In the genomic region with DNA sequence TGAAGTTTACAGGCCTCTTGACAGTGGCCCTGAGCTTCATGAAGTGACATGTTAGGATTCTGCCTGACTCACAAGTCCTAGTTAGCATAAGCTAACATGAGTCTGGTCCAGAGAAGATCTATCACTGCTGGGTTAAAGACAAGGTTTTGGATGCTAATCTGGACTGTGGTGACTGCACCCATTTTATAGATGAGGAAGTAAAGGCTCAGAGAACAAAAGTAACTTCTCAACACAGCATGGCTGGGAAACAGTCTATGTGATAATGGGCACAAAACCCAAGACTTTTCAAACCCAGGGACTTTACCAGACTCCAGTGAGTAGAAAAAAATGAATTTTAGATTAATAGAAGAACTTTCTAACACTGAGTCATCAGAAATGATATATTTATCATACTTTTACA, we compare ENCODE assay signal across 35 cellular contexts.
DNase-seq lines count a peak whose midpoint lies in the region; ATAC-seq, FAIRE-seq and TF ChIP-seq lines count a peak whose summit lies in the region.
"Had no signal": no experiment of that assay in that cellular context is flagged by ENCODE, and none has a peak within 500 bp of the region (broad histone marks: within the 10 kb centered on the region; RNA-seq: fewer than 3 reads in every experiment).

No MANE protein-coding gene starts in this region.

- H3K9me3 ChIP-seq in HepG2 (ENCODE audit: low read length), result no peaks in the 10 kb centered on the region
- H3K9me3 ChIP-seq in right lobe of liver, result no peaks in the 10 kb centered on the region
- no peaks in the 10 kb centered on the region for H3K9me3 ChIP-seq in K562 (replicated peaks; ENCODE audit: control insufficient read depth, insufficient read depth, low read depth, low read length)
- H3K9me3 ChIP-seq in H1 (ENCODE audit: insufficient read depth in 2 of 2, low read depth in 1 of 2, low read length in 1 of 2), result peaks cover 0 to 2% of the 10 kb centered on the region in 2 experiments; a peak in 1 of 4 replicates
- H3K9me3 ChIP-seq: A549, BE2C, BLaER1, Caco-2 had no signal

- H3K27ac ChIP-seq in HepG2 (ENCODE audit: extremely low read length, insufficient read depth, low read length) (no peak overlapping the region), right lobe of liver (no peak overlapping the region), K562 (ENCODE audit: extremely low read depth, low read depth, low read length) (no peak overlapping the region), H1 (ENCODE audit: low read depth, low read length) (no peak overlapping the region)
- H3K27ac ChIP-seq: 22Rv1; A549; BLaER1; BLaER1 treated with 17β-estradiol and CSF1 and Interleukin-3, amounts not matched to agents 10 nM and 100 nM; C4-2B had no signal

- H3K4me3 Mint-ChIP-seq in activated naive CD8-positive, alpha-beta T cell treated with anti-CD3 and anti-CD28 coated beads, Interleukin-2, amount 50 U/mL, for 24 hours, result no peak overlapping the region
- H3K4me3 Mint-ChIP-seq: B cell; CD14-positive monocyte; CD4-positive, alpha-beta memory T cell; CD4-positive, alpha-beta T cell; CD4-positive, CD25-positive, alpha-beta regulatory T cell; CD8-positive, alpha-beta memory T cell; CD8-positive, alpha-beta T cell had no signal

- H3K27me3 Mint-ChIP-seq in activated naive CD8-positive, alpha-beta T cell treated with anti-CD3 and anti-CD28 coated beads, Interleukin-2, amount 50 U/mL, for 24 hours, result no peaks in the 10 kb centered on the region
- H3K27me3 Mint-ChIP-seq: B cell; CD4-positive, alpha-beta memory T cell had no signal

- no peaks in the 10 kb centered on the region for H3K36me3 Mint-ChIP-seq in activated naive CD8-positive, alpha-beta T cell treated with anti-CD3 and anti-CD28 coated beads, Interleukin-2, amount 50 U/mL, for 24 hours (ENCODE audit: low read depth)
- H3K36me3 Mint-ChIP-seq: CD14-positive monocyte; CD4-positive, alpha-beta memory T cell; CD4-positive, CD25-positive, alpha-beta regulatory T cell; CD8-positive, alpha-beta memory T cell; CD8-positive, alpha-beta T cell had no signal

- H3K4ac ChIP-seq in H1 (replicated peaks; ENCODE audit: insufficient read length, low read depth, low read length), result no peak overlapping the region

- no peak for TF ChIP-seq CTCF in HepG2 (CRISPR knock-in tag; IDR thresholded peaks at IDR 0.05)
- no peak for TF ChIP-seq CTCF in right lobe of liver (IDR thresholded peaks at IDR 0.05)
- TF ChIP-seq CTCF in K562 (IDR thresholded peaks at IDR 0.05 in 2 of 3, conservative IDR thresholded peaks at IDR 0.05 in 1 of 3; ENCODE audit: insufficient read depth in 2 of 3, low read depth in 1 of 3, low read length in 3 of 3), result no peak
- no peak for TF ChIP-seq CTCF in H1 (IDR thresholded peaks at IDR 0.05; ENCODE audit: control extremely low read depth in 1 of 3, insufficient read depth in 1 of 3, low read depth in 1 of 3, low read length in 3 of 3)

- no peak overlapping the region for H2BK20ac ChIP-seq in H1 (ENCODE audit: low read length)

- no peak overlapping the region for H3K4me3 ChIP-seq in HepG2 (replicated peaks in 1 of 3; ENCODE audit: insufficient read depth in 1 of 3, low read depth in 2 of 3, low read length in 3 of 3)
- H3K4me3 ChIP-seq in right lobe of liver, result no peak overlapping the region
- H3K4me3 ChIP-seq in K562, result no peak overlapping the region
- no peak overlapping the region for H3K4me3 ChIP-seq in H1 (ENCODE audit: extremely low read depth in 1 of 4, insufficient read depth in 2 of 4, low read depth in 3 of 4, low read length in 4 of 4)
- H3K4me3 ChIP-seq: A549; BLaER1; BLaER1 treated with 17β-estradiol and CSF1 and Interleukin-3, amounts not matched to agents 10 nM and 100 nM had no signal

- H4K91ac ChIP-seq in H1 (replicated peaks; ENCODE audit: insufficient read length, low read length), result no peak overlapping the region

- BruUV-seq in HepG2 (replicated peaks; lab: Mats Ljungman, UMichigan) (no TSS peak), K562 (replicated peaks; lab: Mats Ljungman, UMichigan) (no TSS peak)

- ATAC-seq in HepG2 (no peak), right lobe of liver (no peak), K562 (no peak)
- no peak for ATAC-seq in activated naive CD8-positive, alpha-beta T cell treated with anti-CD3 and anti-CD28 coated beads, Interleukin-2, amount 50 U/mL, for 24 hours
- ATAC-seq: A549; CD8-positive, alpha-beta T cell had no signal

- CTCF ChIA-PET in HepG2 (lab: Yijun Ruan, JAX; ENCODE audit: low intra/inter-chr PET ratio, low total read pairs), result no interaction called here
- CTCF ChIA-PET in K562 (lab: Yijun Ruan, JAX; ENCODE audit: low intra/inter-chr PET ratio), result no interaction called here
- CTCF ChIA-PET in H1 (lab: Charles Lee; ENCODE audit: partially characterized antibody), result interaction anchor here (0.6 kb wide), 1 partner anchor 10 kb away, joined by 3 read pairs; no protein-coding TSS in a partner anchor

- H3K79me1 ChIP-seq in H1 (ENCODE audit: low read depth, low read length), result no peaks in the 10 kb centered on the region

- H2AFZ ChIP-seq in HepG2 (ENCODE audit: low read length) (no peak overlapping the region), K562 (ENCODE audit: low read depth, low read length) (no peak overlapping the region), H1 (ENCODE audit: low read length) (no peak overlapping the region)

- H3K4me1 ChIP-seq in HepG2 (ENCODE audit: insufficient read depth, low read length) (no peaks in the 10 kb centered on the region), right lobe of liver (no peaks in the 10 kb centered on the region), K562 (replicated peaks in 1 of 2; ENCODE audit: control insufficient read depth in 2 of 2, insufficient read depth in 2 of 2, low read length in 2 of 2) (no peaks in the 10 kb centered on the region), H1 (replicated peaks in 1 of 4; ENCODE audit: control insufficient read depth in 3 of 4, insufficient read depth in 4 of 4, low read length in 3 of 4) (peaks cover 0 to 6% (median 4%) of the 10 kb centered on the region in 4 experiments; a peak in 3 of 7 replicates)
- H3K4me1 ChIP-seq: A549; BE2C; BLaER1; BLaER1 treated with 17β-estradiol and CSF1 and Interleukin-3, amounts not matched to agents 10 nM and 100 nM; Caco-2 had no signal

- TF ChIP-seq EP300 in HepG2 (IDR thresholded peaks at IDR 0.05; ENCODE audit: low read depth in 2 of 2, low read length in 2 of 2) (no peak), HepG2 (CRISPR knock-in tag; IDR thresholded peaks at IDR 0.05; ENCODE audit: borderline replicate concordance) (no peak), K562 (IDR thresholded peaks at IDR 0.05; ENCODE audit: low read length) (no peak), H1 (IDR thresholded peaks at IDR 0.05; ENCODE audit: borderline replicate concordance in 1 of 2, low read depth in 2 of 2, low read length in 2 of 2) (no peak)

- no peaks in the 10 kb centered on the region for H3K4me1 Mint-ChIP-seq in activated naive CD8-positive, alpha-beta T cell treated with anti-CD3 and anti-CD28 coated beads, Interleukin-2, amount 50 U/mL, for 24 hours
- H3K4me1 Mint-ChIP-seq: B cell; CD14-positive monocyte; CD4-positive, alpha-beta memory T cell; CD4-positive, CD25-positive, alpha-beta regulatory T cell; CD8-positive, alpha-beta memory T cell had no signal

- no peak overlapping the region for H2BK5ac ChIP-seq in H1 (ENCODE audit: low read depth, low read length)

- H3K23ac ChIP-seq in H1 (ENCODE audit: insufficient read length), result no peak overlapping the region

- H3K27ac Mint-ChIP-seq in activated naive CD8-positive, alpha-beta T cell treated with anti-CD3 and anti-CD28 coated beads, Interleukin-2, amount 50 U/mL, for 24 hours, result no peak overlapping the region
- H3K27ac Mint-ChIP-seq: B cell; CD14-positive monocyte; CD4-positive, alpha-beta memory T cell; CD4-positive, alpha-beta T cell; CD4-positive, CD25-positive, alpha-beta regulatory T cell; CD8-positive, alpha-beta memory T cell; CD8-positive, alpha-beta T cell had no signal

- H3K79me2 ChIP-seq in HepG2 (ENCODE audit: insufficient read depth, low read length) (no peaks in the 10 kb centered on the region), K562 (ENCODE audit: control insufficient read depth, insufficient read depth, low read length) (no peaks in the 10 kb centered on the region), H1 (ENCODE audit: control insufficient read depth in 1 of 2, insufficient read depth in 2 of 2, low read length in 2 of 2) (no peaks in the 10 kb centered on the region)

- no peak overlapping the region for H3K56ac ChIP-seq in H1 (replicated peaks; ENCODE audit: insufficient read length, low read depth, low read length)

- FAIRE-seq in HepG2 (lab: Jason Lieb, UNC) (no peak), K562 (lab: Jason Lieb, UNC) (no peak), H1 (lab: Jason Lieb, UNC) (no peak)
- FAIRE-seq: A204.1, A549, D721Med had no signal

- TF ChIP-seq RAD21 in HepG2 (CRISPR knock-in tag; IDR thresholded peaks at IDR 0.05) (no peak), K562 (CRISPR knock-in tag; conservative IDR thresholded peaks at IDR 0.05 in 1 of 2, IDR thresholded peaks at IDR 0.05 in 1 of 2) (no peak), H1 (IDR thresholded peaks at IDR 0.05 in 1 of 2, conservative IDR thresholded peaks at IDR 0.05 in 1 of 2; ENCODE audit: low read depth in 2 of 2, low read length in 2 of 2) (no peak)

- H2BK120ac ChIP-seq in H1 (replicated peaks; ENCODE audit: low read depth, low read length), result no peak overlapping the region

- H3K14ac ChIP-seq in H1 (ENCODE audit: insufficient read length), result no peak overlapping the region

- H3K9me1 ChIP-seq in K562 (ENCODE audit: control insufficient read depth, insufficient read depth, low read length), result no peaks in the 10 kb centered on the region

- H3K27me3 ChIP-seq in HepG2 (ENCODE audit: control insufficient read depth in 1 of 2, insufficient read depth in 2 of 2, low read length in 2 of 2), result peaks cover 0 to 6% of the 10 kb centered on the region in 2 experiments; a peak in 2 of 5 replicates
- no peaks in the 10 kb centered on the region for H3K27me3 ChIP-seq in right lobe of liver
- no peaks in the 10 kb centered on the region for H3K27me3 ChIP-seq in K562 (ENCODE audit: control insufficient read depth in 2 of 2, insufficient read depth in 2 of 2, low read length in 2 of 2)
- H3K27me3 ChIP-seq in H1 (replicated peaks in 1 of 4; ENCODE audit: control insufficient read depth in 3 of 4, extremely low read depth in 1 of 4, insufficient read depth in 3 of 4, low read length in 3 of 4), result no peaks in the 10 kb centered on the region
- H3K27me3 ChIP-seq: BE2C; BLaER1; BLaER1 treated with 17β-estradiol and CSF1 and Interleukin-3, amounts not matched to agents 10 nM and 100 nM had no signal

- no peak overlapping the region for H4K5ac ChIP-seq in H1 (ENCODE audit: insufficient read length, low read depth, low read length)

- DNase-seq in HepG2 (ENCODE audit: low spot score), result no peak
- no peak for DNase-seq in right lobe of liver
- DNase-seq in K562 (ENCODE audit: extremely low read depth in 1 of 4, low spot score in 3 of 4), result no peak
- no peak for DNase-seq in H1 (ENCODE audit: low read depth in 1 of 2, low spot score in 2 of 2)
- no peak for DNase-seq in activated naive CD8-positive, alpha-beta T cell treated with anti-CD3 and anti-CD28 coated beads, Interleukin-2, amount 50 U/mL, for 24 hours
- no peak for DNase-seq in HuH-7 (ENCODE audit: low spot score)
- DNase-seq: 8988T; ACHN; AML-193; BE2C; C1 segment of cervical spinal cord; Caco-2; Calu3; CD4-positive, alpha-beta memory T cell; CD4-positive, alpha-beta T cell; CD4-positive, CD25-positive, alpha-beta regulatory T cell; CD8-positive, alpha-beta memory T cell; CD8-positive, alpha-beta T cell; COR-L47; DMS 273 treated with DMSO at 0.1 percent for 48 hours; DMS153; DMS53; DMS79; DMS79 treated with DMSO at 0.1 percent for 48 hours; DND-41; EL had no signal

- intact Hi-C loops in HepG2 (cut with micrococcal nuclease; ENCODE audit: unreplicated experiment) (no loop called here), right lobe of liver (cut with DNase I) (no loop called here), K562 (cut with micrococcal nuclease) (no loop called here)

- no peaks in the 10 kb centered on the region for H4K20me1 ChIP-seq in HepG2 (ENCODE audit: insufficient read depth, low read length)
- H4K20me1 ChIP-seq in K562 (replicated peaks; ENCODE audit: control insufficient read depth, insufficient read depth, low read length), result no peaks in the 10 kb centered on the region
- no peaks in the 10 kb centered on the region for H4K20me1 ChIP-seq in H1 (replicated peaks in 1 of 2; ENCODE audit: control insufficient read depth in 1 of 2, insufficient read depth in 2 of 2, low read length in 2 of 2)
- H4K20me1 ChIP-seq: BLaER1; BLaER1 treated with 17β-estradiol and CSF1 and Interleukin-3, amounts not matched to agents 10 nM and 100 nM had no signal

- H3K4me2 ChIP-seq in HepG2 (ENCODE audit: low read depth, low read length), result no peak overlapping the region
- no peak overlapping the region for H3K4me2 ChIP-seq in K562 (ENCODE audit: insufficient read depth, low read length)
- no peak overlapping the region for H3K4me2 ChIP-seq in H1 (ENCODE audit: insufficient read depth in 1 of 2, low read depth in 2 of 2, low read length in 2 of 2)
- H3K4me2 ChIP-seq: A549; BLaER1; BLaER1 treated with 17β-estradiol and CSF1 and Interleukin-3, amounts not matched to agents 10 nM and 100 nM had no signal

- H2BK15ac ChIP-seq in H1 (ENCODE audit: low read length), result no peak overlapping the region

- no peak for TF ChIP-seq POLR2A in HepG2 (IDR thresholded peaks at IDR 0.05; ENCODE audit: insufficient read depth in 1 of 2, low read depth in 2 of 2, low read length in 2 of 2)
- no peak for TF ChIP-seq POLR2A in right lobe of liver (IDR thresholded peaks at IDR 0.05)
- no peak for TF ChIP-seq POLR2A in K562 (conservative IDR thresholded peaks at IDR 0.05)
- no peak for TF ChIP-seq POLR2A in H1 (IDR thresholded peaks at IDR 0.05; ENCODE audit: control extremely low read depth in 1 of 2, low read depth in 2 of 2, low read length in 2 of 2)

- H2BK12ac ChIP-seq in H1 (ENCODE audit: low read depth, low read length), result no peak overlapping the region

- H3K23me2 ChIP-seq in H1 (ENCODE audit: low read depth, low read length), result no peaks in the 10 kb centered on the region

- no peak overlapping the region for H4K8ac ChIP-seq in H1 (ENCODE audit: extremely low read depth, insufficient read depth, low read length)

- POLR2A ChIA-PET in HepG2 (lab: Yijun Ruan, JAX), result no interaction called here
- POLR2A ChIA-PET in K562 (lab: Yijun Ruan, JAX), result no interaction called here
- POLR2A ChIA-PET in H1 (lab: Charles Lee; ENCODE audit: partially characterized antibody), result no interaction called here

- in situ Hi-C loops in HepG2 (cut with HindIII; ENCODE audit: extremely low pct_ligation_motif_present, low pct_unique_long_range_greater_than_20kb) (no loop called here), K562 (cut with MboI) (no loop called here)

- H2AK5ac ChIP-seq in H1 (ENCODE audit: low read depth, low read length), result no peak overlapping the region

- no peaks in the 10 kb centered on the region for H3K36me3 ChIP-seq in HepG2 (replicated peaks in 1 of 2; ENCODE audit: control insufficient read depth in 1 of 2, insufficient read depth in 2 of 2, low read length in 2 of 2)
- no peaks in the 10 kb centered on the region for H3K36me3 ChIP-seq in right lobe of liver
- no peaks in the 10 kb centered on the region for H3K36me3 ChIP-seq in K562 (ENCODE audit: control insufficient read depth, insufficient read depth, low read length)
- no peaks in the 10 kb centered on the region for H3K36me3 ChIP-seq in H1 (ENCODE audit: control insufficient read depth in 2 of 4, insufficient read depth in 4 of 4, low read length in 3 of 4)
- H3K36me3 ChIP-seq: BE2C; BLaER1; BLaER1 treated with 17β-estradiol and CSF1 and Interleukin-3, amounts not matched to agents 10 nM and 100 nM had no signal

- H3K18ac ChIP-seq in H1 (ENCODE audit: extremely low read depth, low read length), result no peak overlapping the region

- H3K9me3 Mint-ChIP-seq in activated naive CD8-positive, alpha-beta T cell treated with anti-CD3 and anti-CD28 coated beads, Interleukin-2, amount 50 U/mL, for 24 hours, result no peaks in the 10 kb centered on the region
- H3K9me3 Mint-ChIP-seq: CD4-positive, alpha-beta T cell; CD8-positive, alpha-beta memory T cell; CD8-positive, alpha-beta T cell had no signal

- H3K9ac ChIP-seq in HepG2 (ENCODE audit: insufficient read depth, low read depth, low read length) (no peak overlapping the region), K562 (ENCODE audit: insufficient read depth in 1 of 2, low read depth in 2 of 2, low read length in 2 of 2) (no peak overlapping the region), H1 (replicated peaks in 1 of 4; ENCODE audit: extremely low read depth in 1 of 4, low read depth in 3 of 4, low read length in 3 of 4) (no peak overlapping the region)
- H3K9ac ChIP-seq: BLaER1; BLaER1 treated with 17β-estradiol and CSF1 and Interleukin-3, amounts not matched to agents 10 nM and 100 nM had no signal
